7 cellular contexts compared by ENCODE assay signal in genomic region chr19:56538761-56539263, GRCh38. TPM values are rescaled to one million over a fixed set of nuclear protein-coding genes. Genes with fewer than 3 reads are reported as not detected.
A peak's percentile ranks its signal among the peaks of the same experiment; 100 is the strongest.
DNase-seq lines count a peak whose midpoint lies in the region; ATAC-seq and TF ChIP-seq lines count a peak whose summit lies in the region.

TSS of gene ZFP28 (plus strand) at chr19:56538948. CDS start at chr19:56539019, 71 bp downstream.

- peak within 1 kb of the TSS; percentile 98 for H2AFZ ChIP-seq in mammary epithelial cell (ENCODE audit: low read depth, low read length)

- H3K27ac ChIP-seq in Peyer's patch, result peak within 1 kb of the TSS; percentile 75 to 95 (median 87)
- peak within 1 kb of the TSS; percentile 18 for H3K27ac ChIP-seq in mammary epithelial cell (ENCODE audit: insufficient read depth, low read depth, low read length)

- TF ChIP-seq CTCF in Peyer's patch (IDR thresholded peaks at IDR 0.05) (no peak), mammary epithelial cell (conservative IDR thresholded peaks at IDR 0.05 in 1 of 2, IDR thresholded peaks at IDR 0.05 in 1 of 2; ENCODE audit: extremely low read depth in 1 of 2, insufficient read depth in 1 of 2, low read depth in 1 of 2, low read length in 2 of 2) (no peak), kidney epithelial cell (IDR thresholded peaks at IDR 0.05; ENCODE audit: insufficient read depth, low read length, poor library complexity, severe bottlenecking) (no peak)

- BruUV-seq in mammary epithelial cell (replicated peaks; lab: Mats Ljungman, UMichigan), result no TSS peak

- peak; percentile 53 for ATAC-seq in GM18505 (IDR thresholded peaks at IDR 0.05; ENCODE audit: unreplicated experiment)
- ATAC-seq in HG02870 (IDR thresholded peaks at IDR 0.05; ENCODE audit: unreplicated experiment), result peak; percentile 20

- in situ Hi-C loops in mammary epithelial cell (cut with MboI; ENCODE audit: low sequenced_read_pairs in 2 of 2), result no loop called here

- no peak for TF ChIP-seq POLR2A in GM18505 (IDR thresholded peaks at IDR 0.05; ENCODE audit: borderline replicate concordance, extremely low read depth, insufficient read depth, insufficient read length)
- TF ChIP-seq POLR2A in Peyer's patch (IDR thresholded peaks at IDR 0.05), result no peak

- intact Hi-C loops in mammary epithelial cell (cut with micrococcal nuclease), result loop anchor here (1.0 to 10.0 kb wide), 4 partner anchors 28 to 134 kb away; partner anchors contain the start of genes ZNF470 and ZNF583

- H3K4me3 ChIP-seq in Peyer's patch (peak within 1 kb of the TSS; percentile 56 to 82 (median 62)), mammary epithelial cell (replicated peaks in 1 of 3; ENCODE audit: insufficient read depth in 1 of 3, low read depth in 2 of 3, low read length in 3 of 3) (peak within 1 kb of the TSS; percentile 74 to 89 (median 75)), kidney epithelial cell (ENCODE audit: low read depth, low read length) (peak within 1 kb of the TSS; percentile 56)

- no peak within 1 kb of the TSS for H3K9ac ChIP-seq in mammary epithelial cell (ENCODE audit: insufficient read depth, low read length)

- no peaks in the 10 kb centered on the region for H4K20me1 ChIP-seq in mammary epithelial cell (ENCODE audit: insufficient read depth, low read length)

- no CpG with 5 or more reads among the region's 65 CpGs for WGBS in mammary epithelial cell (ENCODE audit: low coverage, missing lambda C conversion rate)

- peak within 1 kb of the TSS; percentile 80 for H3K4me2 ChIP-seq in mammary epithelial cell (ENCODE audit: insufficient read depth, low read depth, low read length)

- peaks cover 0 to 45% (median 14%) of the 10 kb centered on the region in 4 donors for H3K9me3 ChIP-seq in Peyer's patch
- H3K9me3 ChIP-seq in mammary epithelial cell (replicated peaks; ENCODE audit: insufficient read depth, low read length), result peaks cover 26% of the 10 kb centered on the region

- no peaks in the 10 kb centered on the region for H3K27me3 ChIP-seq in Peyer's patch
- H3K27me3 ChIP-seq in mammary epithelial cell (ENCODE audit: insufficient read depth, low read length), result no peaks in the 10 kb centered on the region
- H3K27me3 ChIP-seq in kidney epithelial cell (ENCODE audit: control insufficient read depth, insufficient read depth, low read length), result no peaks in the 10 kb centered on the region

- dilution Hi-C loops in mammary epithelial cell (cut with HindIII; ENCODE audit: low sequenced_read_pairs), result no loop called here

- peaks cover 0 to 13% (median 0%) of the 10 kb centered on the region in 3 donors for H3K36me3 ChIP-seq in Peyer's patch
- H3K36me3 ChIP-seq in mammary epithelial cell (ENCODE audit: insufficient read depth, low read length), result no peaks in the 10 kb centered on the region
- no peaks in the 10 kb centered on the region for H3K36me3 ChIP-seq in kidney epithelial cell (ENCODE audit: control insufficient read depth, insufficient read depth, low read length)

- H3K79me2 ChIP-seq in mammary epithelial cell (ENCODE audit: insufficient read depth, low read length), result no peaks in the 10 kb centered on the region

- DNase-seq in Peyer's patch (peak; percentile 70 to 89 (median 78)), mammary epithelial cell (no peak), kidney epithelial cell (ENCODE audit: low read depth) (no peak), NCI-H1048 (lab: John Stamatoyannopoulos, UW) (no peak)
- DNase-seq in stimulated activated CD8-positive, alpha-beta memory T cell treated with anti-CD3 and anti-CD28 coated beads, Interleukin-12 subunit alpha, Interleukin-12 subunit beta, amount 100 ng/mL, for 1 hour (ENCODE audit: low read depth), result peak; percentile 52

- peaks cover 0 to 9% (median 0%) of the 10 kb centered on the region in 4 donors for H3K4me1 ChIP-seq in Peyer's patch
- H3K4me1 ChIP-seq in mammary epithelial cell (ENCODE audit: insufficient read depth, low read length), result no peaks in the 10 kb centered on the region

- CTCF ChIA-PET in mammary epithelial cell (lab: Charles Lee; ENCODE audit: low non-redundant PET), result no interaction called here

RNA-seq across cellular contexts. Expression of gene ZFP28, which starts in this region (rescaled TPM):
- total RNA-seq in Peyer's patch (10 to 100 TPM in 1 of 4 donors, 1 to 10 TPM in 3; 3.9 to 28.9 (median 8.1) TPM), mammary epithelial cell (1 to 10 TPM; 8.0 to 9.7 TPM), kidney epithelial cell (5.8 and 6.6 TPM in 2 replicates)
- 1.9 TPM for polyA plus RNA-seq in mammary epithelial cell
- polyA minus RNA-seq in mammary epithelial cell, result 1.3 TPM

Comparison
In these comparisons a context has a peak if more than half of its experiments do, and no peak if none do; other contexts are left out.
1. DNase-seq: peak in Peyer's patch (3 of 3) and stimulated activated CD8-positive, alpha-beta memory T cell treated with anti-CD3 and anti-CD28 coated beads, Interleukin-12 subunit alpha, Interleukin-12 subunit beta, amount 100 ng/mL, for 1 hour (single experiment); none in mammary epithelial cell (single experiment), kidney epithelial cell (single experiment) and NCI-H1048 (single experiment).
2. Peak in every context shown above with its lines, with median percentiles within 50 percentile points of each other: H3K4me3 ChIP-seq.